21 cellular contexts compared by ENCODE assay signal in genomic region chr12:75947171-75947723, GRCh38.
A peak's percentile ranks its signal among the peaks of the same experiment; 100 is the strongest.
DNase-seq lines count a peak whose midpoint lies in the region; ATAC-seq, FAIRE-seq and TF ChIP-seq lines count a peak whose summit lies in the region.
"Had no signal": no experiment of that assay in that cellular context is flagged by ENCODE, and none has a peak within 500 bp of the region (broad histone marks: within the 10 kb centered on the region; RNA-seq: fewer than 3 reads in every experiment).

No MANE protein-coding gene starts in this region.

- no peak overlapping the region for H3K9ac ChIP-seq in HepG2 (ENCODE audit: insufficient read depth, low read depth, low read length)

- no peak for FAIRE-seq in HepG2 (lab: Jason Lieb, UNC)
- FAIRE-seq: GM12878 had no signal

- CTCF ChIA-PET in HepG2 (lab: Yijun Ruan, JAX; ENCODE audit: low intra/inter-chr PET ratio, low total read pairs) = no interaction called here
- CTCF ChIA-PET in PC-9 (lab: Charles Lee) = no interaction called here

- H4K20me1 ChIP-seq in HepG2 (ENCODE audit: insufficient read depth, low read length) = no peaks in the 10 kb centered on the region
- no peaks in the 10 kb centered on the region for H4K20me1 ChIP-seq in PC-9 (ENCODE audit: insufficient read depth)

- H3K27ac Mint-ChIP-seq in T-helper 17 cell = no peak overlapping the region
- H3K27ac Mint-ChIP-seq: CD4-positive, CD25-positive, alpha-beta regulatory T cell had no signal

- WGBS in HepG2 (ENCODE audit: low lambda C conversion rate) = 94% methylated on average over 4 of the region's 4 CpGs
- WGBS in right lobe of liver (ENCODE audit: insufficient coverage, low coverage, low lambda C conversion rate, missing lambda C conversion rate) = 88% methylated on average over 4 of the region's 4 CpGs

- no peak for TF ChIP-seq CTCF in HepG2 (CRISPR knock-in tag; IDR thresholded peaks at IDR 0.05)
- no peak for TF ChIP-seq CTCF in right lobe of liver (IDR thresholded peaks at IDR 0.05)
- TF ChIP-seq CTCF in PC-9 (conservative IDR thresholded peaks at IDR 0.05) = no peak

- H3K27me3 ChIP-seq in HepG2 (ENCODE audit: control insufficient read depth in 1 of 2, insufficient read depth in 2 of 2, low read length in 2 of 2) (no peaks in the 10 kb centered on the region), right lobe of liver (no peaks in the 10 kb centered on the region), PC-9 (ENCODE audit: insufficient read depth, low read depth) (no peaks in the 10 kb centered on the region)
- H3K27me3 ChIP-seq: BE2C had no signal

- peaks cover 74% of the 10 kb centered on the region for H3K4me1 ChIP-seq in HepG2 (ENCODE audit: insufficient read depth, low read length)
- peaks cover 0 to 20% (median 10%) of the 10 kb centered on the region in 4 donors for H3K4me1 ChIP-seq in right lobe of liver
- peaks cover 69% of the 10 kb centered on the region for H3K4me1 ChIP-seq in PC-9 (replicated peaks; ENCODE audit: insufficient read depth)
- H3K4me1 ChIP-seq: BE2C had no signal

- no peak overlapping the region for H3K4me2 ChIP-seq in HepG2 (ENCODE audit: low read depth, low read length)
- no peak overlapping the region for H3K4me2 ChIP-seq in PC-9

- no peak overlapping the region for H2AFZ ChIP-seq in HepG2 (ENCODE audit: low read length)
- no peak overlapping the region for H2AFZ ChIP-seq in PC-9

- DNase-seq in HepG2 (ENCODE audit: low spot score) (no peak), right lobe of liver (no peak), PC-9 (no peak), epithelial cell of prostate (ENCODE audit: low read depth, low spot score) (no peak), T-helper 17 cell (no peak), NCI-H2171 treated with DMSO at 0.1 percent for 48 hours (lab: John Stamatoyannopoulos, UW) (no peak)
- no peak for DNase-seq in central memory CD4-positive, alpha-beta T cell
- DNase-seq: 8988T; BE2C; CD4-positive, CD25-positive, alpha-beta regulatory T cell; COR-L47; DMS153; Kasumi-1; NCI-H1694 treated with DMSO at 0.1 percent for 48 hours; NCI-H510A; NCI-H748 treated with DMSO at 0.1 percent for 48 hours; RPMI8226; SIG-M5 had no signal

- H3K36me3 ChIP-seq in HepG2 (replicated peaks in 1 of 2; ENCODE audit: control insufficient read depth in 1 of 2, insufficient read depth in 2 of 2, low read length in 2 of 2) = no peaks in the 10 kb centered on the region
- no peaks in the 10 kb centered on the region for H3K36me3 ChIP-seq in right lobe of liver
- H3K36me3 ChIP-seq in PC-9 (ENCODE audit: low read depth) = 0 out of 2 replicates have a peak, but pooled peaks cover 3% of the 10 kb centered on the region
- H3K36me3 ChIP-seq: BE2C had no signal

- H3F3A ChIP-seq in PC-9 (ENCODE audit: insufficient read depth, low read depth) = peaks cover 53% of the 10 kb centered on the region

- no peak for TF ChIP-seq RAD21 in HepG2 (CRISPR knock-in tag; IDR thresholded peaks at IDR 0.05)

- POLR2A ChIA-PET in HepG2 (lab: Yijun Ruan, JAX) (no interaction called here), PC-9 (lab: Charles Lee; ENCODE audit: unreplicated experiment) (interaction anchor here (0.5 to 0.6 kb wide), 2 partner anchors 12 to 77 kb away, joined by 3 to 16 read pairs; no protein-coding TSS in a partner anchor)

- no peak for TF ChIP-seq POLR2A in HepG2 (IDR thresholded peaks at IDR 0.05; ENCODE audit: insufficient read depth in 1 of 2, low read depth in 2 of 2, low read length in 2 of 2)
- no peak for TF ChIP-seq POLR2A in right lobe of liver (IDR thresholded peaks at IDR 0.05)

- no peaks in the 10 kb centered on the region for H3K9me3 ChIP-seq in HepG2 (ENCODE audit: low read length)
- H3K9me3 ChIP-seq in right lobe of liver = no peaks in the 10 kb centered on the region
- H3K9me3 ChIP-seq in PC-9 (ENCODE audit: insufficient read depth, low read depth) = peaks cover 5% of the 10 kb centered on the region; the same call in 1 of the 2 replicates
- no peaks in the 10 kb centered on the region for H3K9me3 ChIP-seq in T-helper 17 cell (ENCODE audit: control insufficient read depth, low read length, poor library complexity, severe bottlenecking)
- H3K9me3 ChIP-seq: BE2C had no signal

- ATAC-seq in HepG2 (no peak), right lobe of liver (no peak), T-helper 17 cell (no peak), GM19324 (IDR thresholded peaks at IDR 0.05; ENCODE audit: low FRiP score, unreplicated experiment) (no peak)
- ATAC-seq: GM12878, SK-N-SH treated with all-trans-retinoic acid at 6 μM for 48 hours had no signal

- H3K4me1 Mint-ChIP-seq in T-helper 17 cell = peaks cover 9% of the 10 kb centered on the region

- TF ChIP-seq EP300 in HepG2 (IDR thresholded peaks at IDR 0.05; ENCODE audit: low read depth in 2 of 2, low read length in 2 of 2) (no peak), HepG2 (CRISPR knock-in tag; IDR thresholded peaks at IDR 0.05; ENCODE audit: borderline replicate concordance) (no peak)

- H3K4me3 Mint-ChIP-seq in T-helper 17 cell = no peak overlapping the region
- H3K4me3 Mint-ChIP-seq: CD4-positive, CD25-positive, alpha-beta regulatory T cell had no signal

- H3K79me2 ChIP-seq in HepG2 (ENCODE audit: insufficient read depth, low read length) (no peaks in the 10 kb centered on the region), PC-9 (ENCODE audit: low read depth) (no peaks in the 10 kb centered on the region; the same call in 1 of the 2 replicates)

- H3K9me2 ChIP-seq in PC-9 (ENCODE audit: insufficient read depth) = no peaks in the 10 kb centered on the region

- H3K27ac ChIP-seq in HepG2 (ENCODE audit: extremely low read length, insufficient read depth, low read length) = peak overlapping the region; percentile 25
- H3K27ac ChIP-seq in right lobe of liver = no peak overlapping the region
- H3K27ac ChIP-seq in PC-9 = peak overlapping the region; percentile 99
- H3K27ac ChIP-seq in epithelial cell of prostate = peak overlapping the region; percentile 100

- H3K27me3 Mint-ChIP-seq in T-helper 17 cell = no peaks in the 10 kb centered on the region
- H3K27me3 Mint-ChIP-seq: CD4-positive, CD25-positive, alpha-beta regulatory T cell had no signal

- in situ Hi-C loops in HepG2 (cut with HindIII; ENCODE audit: extremely low pct_ligation_motif_present, low pct_unique_long_range_greater_than_20kb) = no loop called here

- intact Hi-C loops in HepG2 (cut with micrococcal nuclease; ENCODE audit: unreplicated experiment) = no loop called here
- intact Hi-C loops in right lobe of liver (cut with DNase I) = no loop called here
- intact Hi-C loops in PC-9 (cut with micrococcal nuclease; ENCODE audit: unreplicated experiment) = no loop called here

- BruUV-seq in HepG2 (replicated peaks; lab: Mats Ljungman, UMichigan) = no TSS peak
- no TSS peak for BruUV-seq in PC-9 (replicated peaks; lab: Mats Ljungman, UMichigan)

- H3K36me3 Mint-ChIP-seq in T-helper 17 cell (ENCODE audit: low read depth) = no peaks in the 10 kb centered on the region
- H3K36me3 Mint-ChIP-seq: CD4-positive, CD25-positive, alpha-beta regulatory T cell had no signal

- H3K4me3 ChIP-seq in HepG2 (replicated peaks in 1 of 3; ENCODE audit: insufficient read depth in 1 of 3, low read depth in 2 of 3, low read length in 3 of 3) (no peak overlapping the region), right lobe of liver (no peak overlapping the region), PC-9 (no peak overlapping the region)
- H3K4me3 ChIP-seq: GM12878 had no signal

TF ChIP-seq in HepG2, 621 proteins besides CTCF, POLR2A, EP300 and RAD21:
- TF ChIP-seq RARA (CRISPR knock-in tag; IDR thresholded peaks at IDR 0.05) (0 out of 2 replicates have a peak, but pooled peaks have one; percentile 15), ZNF121 (CRISPR knock-in tag; IDR thresholded peaks at IDR 0.05) (peak; percentile 74), FOXJ3 (CRISPR knock-in tag; IDR thresholded peaks at IDR 0.05; ENCODE audit: borderline replicate concordance) (no peak), JDP2 (CRISPR knock-in tag; IDR thresholded peaks at IDR 0.05; ENCODE audit: borderline replicate concordance) (no peak), FOSL2 (CRISPR knock-in tag; IDR thresholded peaks at IDR 0.05) (peak; percentile 60), ZMYM2 (CRISPR knock-in tag; IDR thresholded peaks at IDR 0.05) (0 out of 2 replicates have a peak, but pooled peaks have one; percentile 27), ESRRA (CRISPR knock-in tag; IDR thresholded peaks at IDR 0.05; ENCODE audit: low read depth) (no peak), ZNF552 (CRISPR knock-in tag; IDR thresholded peaks at IDR 0.05; ENCODE audit: borderline replicate concordance) (no peak)
- TF ChIP-seq, protein P1, sequence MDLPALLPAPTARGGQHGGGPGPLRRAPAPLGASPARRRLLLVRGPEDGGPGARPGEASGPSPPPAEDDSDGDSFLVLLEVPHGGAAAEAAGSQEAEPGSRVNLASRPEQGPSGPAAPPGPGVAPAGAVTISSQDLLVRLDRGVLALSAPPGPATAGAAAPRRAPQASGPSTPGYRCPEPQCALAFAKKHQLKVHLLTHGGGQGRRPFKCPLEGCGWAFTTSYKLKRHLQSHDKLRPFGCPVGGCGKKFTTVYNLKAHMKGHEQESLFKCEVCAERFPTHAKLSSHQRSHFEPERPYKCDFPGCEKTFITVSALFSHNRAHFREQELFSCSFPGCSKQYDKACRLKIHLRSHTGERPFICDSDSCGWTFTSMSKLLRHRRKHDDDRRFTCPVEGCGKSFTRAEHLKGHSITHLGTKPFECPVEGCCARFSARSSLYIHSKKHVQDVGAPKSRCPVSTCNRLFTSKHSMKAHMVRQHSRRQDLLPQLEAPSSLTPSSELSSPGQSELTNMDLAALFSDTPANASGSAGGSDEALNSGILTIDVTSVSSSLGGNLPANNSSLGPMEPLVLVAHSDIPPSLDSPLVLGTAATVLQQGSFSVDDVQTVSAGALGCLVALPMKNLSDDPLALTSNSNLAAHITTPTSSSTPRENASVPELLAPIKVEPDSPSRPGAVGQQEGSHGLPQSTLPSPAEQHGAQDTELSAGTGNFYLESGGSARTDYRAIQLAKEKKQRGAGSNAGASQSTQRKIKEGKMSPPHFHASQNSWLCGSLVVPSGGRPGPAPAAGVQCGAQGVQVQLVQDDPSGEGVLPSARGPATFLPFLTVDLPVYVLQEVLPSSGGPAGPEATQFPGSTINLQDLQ (CRISPR knock-in tag; IDR thresholded peaks at IDR 0.05) = no peak

Comparison
In these comparisons a context has a peak if more than half of its experiments do, and no peak if none do; other contexts are left out.
1. H3K27ac ChIP-seq: peak in HepG2 (single experiment), PC-9 (single experiment) and epithelial cell of prostate (single experiment); none in right lobe of liver (0 of 3).